Comparison of ENCODE assay signal across 8 cellular contexts in genomic region chr1:35031103-35031452, GRCh38. TPM values are rescaled to one million over a fixed set of nuclear protein-coding genes. Genes with fewer than 3 reads are reported as not detected.
DNase-seq lines count a peak whose midpoint lies in the region; ATAC-seq and TF ChIP-seq lines count a peak whose summit lies in the region.

No MANE protein-coding gene starts in this region.

- intact Hi-C loops in activated CD4-positive, alpha-beta T cell treated with anti-CD3 and anti-CD28 coated beads, Interleukin-2, amount 10 ng/mL, durations not matched to agents 24 days and 14 days (cut with micrococcal nuclease) = loop anchor here (1.0 to 5.0 kb wide), 5 partner anchors 44 to 238 kb away; partner anchors contain the start of genes SFPQ, TMEM35B, ZMYM1 and ZMYM4
- intact Hi-C loops in dorsolateral prefrontal cortex (cut with DNase I) = loop anchor here (5.0 kb wide), 2 partner anchors 46 to 161 kb away; partner anchors contain the start of genes SFPQ (in 2 of the 2) and ZMYM1 (in 2 of the 2)

- peak overlapping the region; percentile 93 for H3K27ac Mint-ChIP-seq in activated CD4-positive, alpha-beta T cell treated with anti-CD3 and anti-CD28 coated beads, Interleukin-2, amount 10 ng/mL, durations not matched to agents 24 days and 14 days

- ATAC-seq in GM18520 (IDR thresholded peaks at IDR 0.05; ENCODE audit: unreplicated experiment) = no peak

- H3K27ac ChIP-seq in HUES48 (ENCODE audit: low read depth, low read length) (peak overlapping the region; percentile 92), dorsolateral prefrontal cortex (peak overlapping the region in 58 of 59 donors; percentile 72 to 99 (median 95))

- H3K9ac ChIP-seq in HUES48 (ENCODE audit: low read depth, low read length) = peak overlapping the region; percentile 81

- H3K36me3 ChIP-seq in HUES48 (ENCODE audit: control insufficient read depth, insufficient read depth, low read length) = peaks cover 18% of the 10 kb centered on the region; the same call in 1 of the 2 replicates

- TF ChIP-seq CTCF in dorsolateral prefrontal cortex (IDR thresholded peaks at IDR 0.05 in 54 of 56, conservative IDR thresholded peaks at IDR 0.05 in 2 of 56; ENCODE audit: low read depth in 1 of 56, partially characterized antibody in 56 of 56) = no peak

- H3K27me3 ChIP-seq in HUES48 (ENCODE audit: control insufficient read depth, insufficient read depth, low read length) (no peaks in the 10 kb centered on the region), dorsolateral prefrontal cortex (no peaks in the 10 kb centered on the region)

- peaks cover 5% of the 10 kb centered on the region; the same call in 1 of the 2 replicates for H3K4me1 ChIP-seq in HUES48 (ENCODE audit: control insufficient read depth, insufficient read depth, low read length)

- H3K4me1 Mint-ChIP-seq in activated CD4-positive, alpha-beta T cell treated with anti-CD3 and anti-CD28 coated beads, Interleukin-2, amount 10 ng/mL, durations not matched to agents 24 days and 14 days = peaks cover 23% of the 10 kb centered on the region

- peak overlapping the region; percentile 99 for H3K4me3 Mint-ChIP-seq in activated CD4-positive, alpha-beta T cell treated with anti-CD3 and anti-CD28 coated beads, Interleukin-2, amount 10 ng/mL, durations not matched to agents 24 days and 14 days

- H3K9me3 Mint-ChIP-seq in activated CD4-positive, alpha-beta T cell treated with anti-CD3 and anti-CD28 coated beads, Interleukin-2, amount 10 ng/mL, durations not matched to agents 24 days and 14 days = peaks cover 3% of the 10 kb centered on the region

- H3K4me3 ChIP-seq in HUES48 (ENCODE audit: low read depth, low read length) (peak overlapping the region; percentile 92), dorsolateral prefrontal cortex (peak overlapping the region; percentile 65 to 96 (median 84))

- peaks cover 4% of the 10 kb centered on the region for H3K9me3 ChIP-seq in HUES48 (ENCODE audit: control insufficient read depth, insufficient read depth, low read length)

- peaks cover 27% of the 10 kb centered on the region for H3K36me3 Mint-ChIP-seq in activated CD4-positive, alpha-beta T cell treated with anti-CD3 and anti-CD28 coated beads, Interleukin-2, amount 10 ng/mL, durations not matched to agents 24 days and 14 days (ENCODE audit: low read depth)

- peaks cover 2% of the 10 kb centered on the region for H3K27me3 Mint-ChIP-seq in activated CD4-positive, alpha-beta T cell treated with anti-CD3 and anti-CD28 coated beads, Interleukin-2, amount 10 ng/mL, durations not matched to agents 24 days and 14 days

- DNase-seq in GM03348 (ENCODE audit: low spot score) (peak; percentile 50), dorsolateral prefrontal cortex (peak in 2 of 10 donors; percentile 7), medulla oblongata (ENCODE audit: extremely low spot score) (peak; percentile 55), NCI-H187 (lab: John Stamatoyannopoulos, UW) (no peak)
- peak; percentile 82 for DNase-seq in activated CD4-positive, alpha-beta T cell treated with anti-CD3 and anti-CD28 coated beads, Interleukin-2, amount 10 ng/mL, durations not matched to agents 24 days and 14 days
- DNase-seq in stimulated activated CD8-positive, alpha-beta memory T cell treated with anti-CD3 and anti-CD28 coated beads, Interleukin-15, amount 100 ng/mL, for 4 hours (ENCODE audit: low read depth in 2 of 2) = peak; percentile 7 to 26

RNA-seq across cellular contexts. Expression of gene ZMYM6, which starts 0.7 kb away (rescaled TPM):
- total RNA-seq in activated CD4-positive, alpha-beta T cell treated with anti-CD3 and anti-CD28 coated beads, Interleukin-2, amount 10 ng/mL, durations not matched to agents 24 days and 14 days = 20.3 and 23.5 TPM in 2 replicates
- 10 to 100 TPM; 15.7 to 45.8 (median 29.0) TPM for total RNA-seq in dorsolateral prefrontal cortex

RNA-seq across cellular contexts. Expression of gene TMEM35B, which starts 45.9 kb away (rescaled TPM):
- 20.1 and 22.1 TPM in 2 replicates for total RNA-seq in activated CD4-positive, alpha-beta T cell treated with anti-CD3 and anti-CD28 coated beads, Interleukin-2, amount 10 ng/mL, durations not matched to agents 24 days and 14 days
- total RNA-seq in dorsolateral prefrontal cortex = 10 to 100 TPM in 3 of 120 experiments, 1 to 10 TPM in 116, under 1 TPM in 1; 0.79 to 14.2 (median 4.7) TPM

RNA-seq across cellular contexts. Expression of gene ZMYM1, which starts 48.1 kb away (rescaled TPM):
- 2.8 and 5.7 TPM in 2 replicates for total RNA-seq in activated CD4-positive, alpha-beta T cell treated with anti-CD3 and anti-CD28 coated beads, Interleukin-2, amount 10 ng/mL, durations not matched to agents 24 days and 14 days
- 10 to 100 TPM in 83 of 120 experiments, 1 to 10 TPM in 37; 4.2 to 23.4 (median 11.6) TPM for total RNA-seq in dorsolateral prefrontal cortex

Comparison
In these comparisons a context has a peak if more than half of its experiments do, and no peak if none do; other contexts are left out.
1. DNase-seq: peak in GM03348 (single experiment), activated CD4-positive, alpha-beta T cell treated with anti-CD3 and anti-CD28 coated beads, Interleukin-2, amount 10 ng/mL, durations not matched to agents 24 days and 14 days (single experiment), medulla oblongata (single experiment) and stimulated activated CD8-positive, alpha-beta memory T cell treated with anti-CD3 and anti-CD28 coated beads, Interleukin-15, amount 100 ng/mL, for 4 hours (2 of 2); none in NCI-H187 (0 of 2).